In genomic region chr6:42745638-42746451, GRCh38 we compare ENCODE assay signal across 1 cellular context.
TF ChIP-seq lines count a peak whose summit lies in the region.

TSS of gene TBCC (minus strand) at chr6:42746103. CDS start at chr6:42746073, 30 bp downstream.

TF ChIP-seq in H1, 55 proteins besides CTCF, POLR2A, EP300 and RAD21 (continued from another document):
- TF ChIP-seq KDM1A (IDR thresholded peaks at IDR 0.05; ENCODE audit: borderline replicate concordance, low read length) (no peak), TAF7 (optimal IDR thresholded peaks at IDR 0.05; ENCODE audit: borderline replicate concordance, low read depth, low read length) (peak; percentile 92), MAX (IDR thresholded peaks at IDR 0.05) (peak; percentile 19; the same call in 1 of the 2 replicates), YY1 (IDR thresholded peaks at IDR 0.05; ENCODE audit: low read depth, low read length) (peak; percentile 93), KDM5A (IDR thresholded peaks at IDR 0.05; ENCODE audit: low read length) (peak; percentile 84), PHF8 (conservative IDR thresholded peaks at IDR 0.05; ENCODE audit: low read depth, low read length) (peak; percentile 85), RBBP5 (IDR thresholded peaks at IDR 0.05; ENCODE audit: borderline replicate concordance, low read depth, low read length) (peak; percentile 25; the same call in 1 of the 2 replicates), SIN3A (conservative IDR thresholded peaks at IDR 0.05 in 1 of 2, IDR thresholded peaks at IDR 0.05 in 1 of 2; ENCODE audit: low read depth in 1 of 2, low read length in 2 of 2) (peak; percentile 82 to 95; a peak in 3 of 4 replicates), CREB1 (IDR thresholded peaks at IDR 0.05) (peak; percentile 90), KDM4A (IDR thresholded peaks at IDR 0.05; ENCODE audit: low read depth, low read length, severe bottlenecking) (peak; percentile 7), CHD2 (IDR thresholded peaks at IDR 0.05; ENCODE audit: low read length) (peak; percentile 46; the same call in 1 of the 2 replicates), TAF1 (IDR thresholded peaks at IDR 0.05; ENCODE audit: low read depth, low read length) (peak; percentile 98), SP1 (IDR thresholded peaks at IDR 0.05; ENCODE audit: low read depth, low read length) (peak; percentile 57), POLR2AphosphoS5 (IDR thresholded peaks at IDR 0.05; ENCODE audit: low read depth, low read length) (peak; percentile 98), CBX8 (IDR thresholded peaks at IDR 0.05; ENCODE audit: borderline replicate concordance, low read depth, low read length) (no peak)
TF ChIP-seq in H1: peak in this region for 14.
